In genomic region chr15:51323749-51324148, GRCh38 we compare ENCODE assay signal across 15 cellular contexts. TPM values are rescaled to one million over a fixed set of nuclear protein-coding genes. Genes with fewer than 3 reads are reported as not detected.
A peak's percentile ranks its signal among the peaks of the same experiment; 100 is the strongest.
DNase-seq lines count a peak whose midpoint lies in the region; ATAC-seq and TF ChIP-seq lines count a peak whose summit lies in the region.
"Had no signal": no experiment of that assay in that cellular context is flagged by ENCODE, and none has a peak within 500 bp of the region (broad histone marks: within the 10 kb centered on the region; RNA-seq: fewer than 3 reads in every experiment).

No MANE protein-coding gene starts in this region.

- peaks cover 35% of the 10 kb centered on the region for H3K4me1 Mint-ChIP-seq in dendritic cell treated with granulocyte-macrophage colony-stimulating factor and Interleukin-4, amounts not matched to agents 40 ng/mL and 50 ng/mL, for 4 days (ENCODE audit: low read depth)
- H3K4me1 Mint-ChIP-seq in Caco-2 (ENCODE audit: low read depth, unreplicated experiment) (peaks cover 7% of the 10 kb centered on the region), T-cell (no peaks in the 10 kb centered on the region)
- H3K4me1 Mint-ChIP-seq: CD4-positive, CD25-positive, alpha-beta regulatory T cell had no signal

- H4K8ac ChIP-seq in trophoblast cell (ENCODE audit: low read depth, low read length), result peak overlapping the region; percentile 55

- H3K4me1 ChIP-seq in left ventricle myocardium inferior (peaks cover 17% of the 10 kb centered on the region), right atrium auricular region (peaks cover 0 to 11% of the 10 kb centered on the region in 2 donors), trophoblast cell (ENCODE audit: control insufficient read depth in 1 of 2, insufficient read depth in 2 of 2, low read length in 2 of 2) (peaks cover 9 to 15% of the 10 kb centered on the region in 2 experiments), Caco-2 (0 out of 2 replicates have a peak, but pooled peaks cover 1% of the 10 kb centered on the region)

- H2BK5ac ChIP-seq in trophoblast cell (ENCODE audit: low read depth, low read length, poor library complexity), result peak overlapping the region; percentile 17

- H3K36me3 Mint-ChIP-seq in dendritic cell treated with granulocyte-macrophage colony-stimulating factor and Interleukin-4, amounts not matched to agents 40 ng/mL and 50 ng/mL, for 4 days (ENCODE audit: low read depth), result no peaks in the 10 kb centered on the region
- H3K36me3 Mint-ChIP-seq in Caco-2 (ENCODE audit: insufficient read depth, unreplicated experiment) (no peaks in the 10 kb centered on the region), T-cell (no peaks in the 10 kb centered on the region)
- H3K36me3 Mint-ChIP-seq: CD4-positive, CD25-positive, alpha-beta regulatory T cell had no signal

- no peak overlapping the region for H2AFZ ChIP-seq in trophoblast cell (ENCODE audit: insufficient read depth, low read length, poor library complexity)
- H2AFZ ChIP-seq: GM23248 had no signal

- CTCF ChIA-PET in Caco-2 (lab: Charles Lee) (no interaction called here), T-cell (lab: Charles Lee) (no interaction called here)

- H3K9ac ChIP-seq in trophoblast cell (ENCODE audit: low read length), result no peak overlapping the region
- H3K9ac ChIP-seq: BLaER1 treated with 17β-estradiol and CSF1 and Interleukin-3, amounts not matched to agents 10 nM and 100 nM; GM23248 had no signal

- TF ChIP-seq CTCF in left ventricle myocardium inferior (IDR thresholded peaks at IDR 0.05; ENCODE audit: borderline replicate concordance) (no peak), right atrium auricular region (IDR thresholded peaks at IDR 0.05) (no peak), Caco-2 (IDR thresholded peaks at IDR 0.05; ENCODE audit: insufficient read depth in 1 of 2, low read depth in 1 of 2, low read length in 1 of 2, severe bottlenecking in 1 of 2, unreplicated experiment in 1 of 2) (no peak)

- H3K27me3 ChIP-seq in left ventricle myocardium inferior (ENCODE audit: low read depth), result no peaks in the 10 kb centered on the region
- H3K27me3 ChIP-seq in right atrium auricular region, result no peaks in the 10 kb centered on the region
- no peaks in the 10 kb centered on the region for H3K27me3 ChIP-seq in trophoblast cell (ENCODE audit: insufficient read depth, low read length)
- no peaks in the 10 kb centered on the region for H3K27me3 ChIP-seq in Caco-2 (replicated peaks; ENCODE audit: control insufficient read depth, insufficient read depth, low read length)
- H3K27me3 ChIP-seq: BLaER1 treated with 17β-estradiol and CSF1 and Interleukin-3, amounts not matched to agents 10 nM and 100 nM had no signal

- H3K79me2 ChIP-seq in trophoblast cell (ENCODE audit: control insufficient read depth, insufficient read depth, low read length, poor library complexity), result peaks cover 5% of the 10 kb centered on the region

- H3K4me3 ChIP-seq in left ventricle myocardium inferior, result no peak overlapping the region
- H3K4me3 ChIP-seq in right atrium auricular region, result no peak overlapping the region
- no peak overlapping the region for H3K4me3 ChIP-seq in trophoblast cell (ENCODE audit: low read depth, low read length)
- no peak overlapping the region for H3K4me3 ChIP-seq in Caco-2 (ENCODE audit: low read depth, low read length)
- H3K4me3 ChIP-seq: BLaER1 treated with 17β-estradiol and CSF1 and Interleukin-3, amounts not matched to agents 10 nM and 100 nM; GM23248 had no signal

- no peak overlapping the region for H3K18ac ChIP-seq in trophoblast cell (ENCODE audit: low read length)

- peak overlapping the region; percentile 75 for H2AK5ac ChIP-seq in trophoblast cell (ENCODE audit: low read length)

- H2BK12ac ChIP-seq in trophoblast cell (ENCODE audit: low read length), result peak overlapping the region; percentile 75

- H3K36me3 ChIP-seq in left ventricle myocardium inferior (no peaks in the 10 kb centered on the region), right atrium auricular region (no peaks in the 10 kb centered on the region), trophoblast cell (ENCODE audit: control insufficient read depth in 1 of 2, insufficient read depth in 2 of 2, low read length in 2 of 2) (peaks cover 0 to 3% of the 10 kb centered on the region in 2 experiments), Caco-2 (ENCODE audit: control insufficient read depth, insufficient read depth, low read length) (no peaks in the 10 kb centered on the region)
- H3K36me3 ChIP-seq: BLaER1 treated with 17β-estradiol and CSF1 and Interleukin-3, amounts not matched to agents 10 nM and 100 nM had no signal

- H4K91ac ChIP-seq in trophoblast cell (ENCODE audit: low read depth, low read length), result no peak overlapping the region

- peak overlapping the region; percentile 59 for H3K27ac ChIP-seq in left ventricle myocardium inferior (replicated peaks)
- peak overlapping the region in 1 of 2 donors; percentile 57 for H3K27ac ChIP-seq in right atrium auricular region
- no peak overlapping the region for H3K27ac ChIP-seq in trophoblast cell (ENCODE audit: low read depth, low read length)
- H3K27ac ChIP-seq: GM23248 had no signal

- peaks cover 14% of the 10 kb centered on the region for H3K79me1 ChIP-seq in trophoblast cell (ENCODE audit: low read length)

- H3K23ac ChIP-seq in trophoblast cell (ENCODE audit: low read length), result no peak overlapping the region

- H4K12ac ChIP-seq in trophoblast cell (ENCODE audit: low read depth, low read length), result no peak overlapping the region

- POLR2A ChIA-PET in Caco-2 (lab: Charles Lee), result no interaction called here
- POLR2A ChIA-PET in T-cell (lab: Charles Lee), result no interaction called here

- BruUV-seq in Caco-2 (replicated peaks; lab: Mats Ljungman, UMichigan), result no TSS peak

- no peak overlapping the region for H3K14ac ChIP-seq in trophoblast cell (ENCODE audit: low read length)

- H2BK120ac ChIP-seq in trophoblast cell (ENCODE audit: insufficient read depth, low read length, poor library complexity), result peak overlapping the region; percentile 16

- no peak overlapping the region for H3K4me3 Mint-ChIP-seq in dendritic cell treated with granulocyte-macrophage colony-stimulating factor and Interleukin-4, amounts not matched to agents 40 ng/mL and 50 ng/mL, for 4 days
- no peak overlapping the region for H3K4me3 Mint-ChIP-seq in Caco-2 (ENCODE audit: unreplicated experiment)
- no peak overlapping the region for H3K4me3 Mint-ChIP-seq in T-cell

- H3K9me3 ChIP-seq in left ventricle myocardium inferior (replicated peaks), result no peaks in the 10 kb centered on the region
- H3K9me3 ChIP-seq in right atrium auricular region, result no peaks in the 10 kb centered on the region
- H3K9me3 ChIP-seq in trophoblast cell (ENCODE audit: insufficient read depth, low read depth, low read length), result no peaks in the 10 kb centered on the region
- no peaks in the 10 kb centered on the region for H3K9me3 ChIP-seq in Caco-2

- no CpG with 5 or more reads among the region's 7 CpGs for WGBS in trophoblast cell (ENCODE audit: extremely low coverage, insufficient coverage, insufficient read length)

- H3K9me3 Mint-ChIP-seq in dendritic cell treated with granulocyte-macrophage colony-stimulating factor and Interleukin-4, amounts not matched to agents 40 ng/mL and 50 ng/mL, for 4 days, result no peaks in the 10 kb centered on the region
- H3K9me3 Mint-ChIP-seq in Caco-2 (ENCODE audit: unreplicated experiment), result no peaks in the 10 kb centered on the region
- H3K9me3 Mint-ChIP-seq in T-cell, result no peaks in the 10 kb centered on the region

- ATAC-seq in GM21515 (IDR thresholded peaks at IDR 0.05; ENCODE audit: unreplicated experiment) (no peak), T-cell (replicated peaks in 1 of 4) (no peak)

- intact Hi-C loops in left ventricle myocardium inferior (cut with micrococcal nuclease), result no loop called here
- intact Hi-C loops in dendritic cell treated with granulocyte-macrophage colony-stimulating factor and Interleukin-4, amounts not matched to agents 40 ng/mL and 50 ng/mL, for 4 days (cut with micrococcal nuclease), result loop anchor here (1.0 kb wide), 1 partner anchor 11 kb away; no protein-coding TSS in a partner anchor
- intact Hi-C loops in Caco-2 (cut with micrococcal nuclease; ENCODE audit: unreplicated experiment), result no loop called here

- no peaks in the 10 kb centered on the region for H3K27me3 Mint-ChIP-seq in dendritic cell treated with granulocyte-macrophage colony-stimulating factor and Interleukin-4, amounts not matched to agents 40 ng/mL and 50 ng/mL, for 4 days
- H3K27me3 Mint-ChIP-seq in Caco-2 (ENCODE audit: insufficient read depth, unreplicated experiment), result no peaks in the 10 kb centered on the region
- peaks cover 10 to 11% of the 10 kb centered on the region in 2 donors for H3K27me3 Mint-ChIP-seq in T-cell

- no peak overlapping the region for H3K4me2 ChIP-seq in trophoblast cell (ENCODE audit: low read length)

- no peak overlapping the region for H3K4ac ChIP-seq in trophoblast cell (ENCODE audit: low read depth, low read length)

- H3K27ac Mint-ChIP-seq in dendritic cell treated with granulocyte-macrophage colony-stimulating factor and Interleukin-4, amounts not matched to agents 40 ng/mL and 50 ng/mL, for 4 days, result peak overlapping the region; percentile 35
- H3K27ac Mint-ChIP-seq in Caco-2 (ENCODE audit: unreplicated experiment) (no peak overlapping the region), T-cell (no peak overlapping the region)
- H3K27ac Mint-ChIP-seq: CD4-positive, CD25-positive, alpha-beta regulatory T cell had no signal

- DNase-seq in left ventricle myocardium inferior, result no peak
- no peak for DNase-seq in right atrium auricular region (ENCODE audit: low spot score)
- DNase-seq in trophoblast cell, result no peak
- no peak for DNase-seq in Caco-2
- DNase-seq in T-cell, result no peak
- DNase-seq: ACHN; Calu3; CD4-positive, CD25-positive, alpha-beta regulatory T cell; DMS 273 treated with DMSO at 0.1 percent for 48 hours; H7 had no signal

RNA-seq across cellular contexts. Expression of gene CYP19A1, which starts 14.6 kb away (rescaled TPM):
- total RNA-seq in left ventricle myocardium inferior (0.60 TPM), right atrium auricular region (1 to 10 TPM in 1 of 2 donors, not detected in 1; 2.4 TPM), Caco-2 (2022) (0.70 and 0.77 TPM in 2 replicates), T-cell (under 1 TPM in 1 of 5 donors, not detected in 4; 0.23 TPM)
- polyA plus RNA-seq in trophoblast cell (2013), result 819 and 922 TPM in 2 replicates
- total RNA-seq: A172, Calu3, H7 had no signal
- polyA plus RNA-seq: CD4-positive, CD25-positive, alpha-beta regulatory T cell had no signal

RNA-seq across cellular contexts. Expression of gene GLDN, which starts 17.7 kb away (rescaled TPM):
- total RNA-seq in left ventricle myocardium inferior (4.8 TPM), right atrium auricular region (1 to 10 TPM; 1.9 to 9.4 TPM), Caco-2 (2022) (0.82 and 1.1 TPM in 2 replicates), T-cell (under 1 TPM in 1 of 5 donors, not detected in 4; 0.18 TPM)
- 10.9 and 12.0 TPM in 2 replicates for polyA plus RNA-seq in trophoblast cell (2013)
- total RNA-seq: Calu3; CD4-positive, CD25-positive, alpha-beta regulatory T cell had no signal
- polyA plus RNA-seq: CD4-positive, CD25-positive, alpha-beta regulatory T cell had no signal
